In genomic region chr14:37198907-37199306, GRCh38 we compare ENCODE assay signal across 17 cellular contexts. TPM values are rescaled to one million over a fixed set of nuclear protein-coding genes. Genes with fewer than 3 reads are reported as not detected.
DNase-seq lines count a peak whose midpoint lies in the region; ATAC-seq and TF ChIP-seq lines count a peak whose summit lies in the region.
"Had no signal": no experiment of that assay in that cellular context is flagged by ENCODE, and none has a peak within 500 bp of the region (broad histone marks: within the 10 kb centered on the region; RNA-seq: fewer than 3 reads in every experiment).

No MANE protein-coding gene starts in this region.

- H2AFZ ChIP-seq in ACC112 (ENCODE audit: low read length, unreplicated experiment): peak overlapping the region; percentile 94

- H3K36me3 ChIP-seq in ACC112 (ENCODE audit: insufficient read depth, low read length): no peaks in the 10 kb centered on the region
- no peaks in the 10 kb centered on the region for H3K36me3 ChIP-seq in MG63
- no peaks in the 10 kb centered on the region for H3K36me3 ChIP-seq in left lung
- H3K36me3 ChIP-seq: heart right ventricle had no signal

- no peak overlapping the region for H3K27ac Mint-ChIP-seq in neural crest cell (ENCODE audit: unreplicated experiment)
- H3K27ac Mint-ChIP-seq: activated B cell treated with CpG ODN at 0.5 μM for 24 hours; activated naive CD4-positive, alpha-beta T cell treated with anti-CD3 and anti-CD28 coated beads for 36 hours; naive thymus-derived CD4-positive, alpha-beta T cell had no signal

- no peak for DNase-seq in MG63
- no peak for DNase-seq in epithelial cell of esophagus (ENCODE audit: low read depth)
- no peak for DNase-seq in neural crest cell (ENCODE audit: low read depth, low spot score)
- no peak for DNase-seq in cerebellar nuclear complex (lab: John Stamatoyannopoulos, UW)
- DNase-seq in NCI-H1436 treated with DMSO at 0.1 percent for 48 hours (lab: John Stamatoyannopoulos, UW): no peak
- no peak for DNase-seq in left lung
- DNase-seq: activated B cell treated with CpG ODN at 0.5 μM for 24 hours; activated naive CD4-positive, alpha-beta T cell treated with anti-CD3 and anti-CD28 coated beads for 36 hours; effector memory CD4-positive, alpha-beta T cell; heart right ventricle; Karpas-422; naive thymus-derived CD4-positive, alpha-beta T cell; NCI-H1694; NCI-H510A; stimulated activated naive CD4-positive, alpha-beta T cell treated with Interleukin-2 at 50 U/mL for 16 hours had no signal

- H3K27ac ChIP-seq in ACC112 (ENCODE audit: low read depth, low read length) (no peak overlapping the region), left lung (no peak overlapping the region)

- H3K27me3 ChIP-seq in ACC112 (ENCODE audit: insufficient read depth, low read length): no peaks in the 10 kb centered on the region
- no peaks in the 10 kb centered on the region for H3K27me3 ChIP-seq in MG63
- peaks cover 0 to 13% of the 10 kb centered on the region in 2 donors for H3K27me3 ChIP-seq in left lung

- H3K4me1 ChIP-seq in ACC112 (ENCODE audit: control insufficient read depth, insufficient read depth, low read length, unreplicated experiment) (peaks cover 31% of the 10 kb centered on the region), left lung (peaks cover 0 to 9% of the 10 kb centered on the region in 2 donors)

- peak overlapping the region; percentile 86 for H3K4me3 ChIP-seq in ACC112 (ENCODE audit: low read depth, low read length)
- peak overlapping the region; percentile 67 for H3K4me3 ChIP-seq in MG63
- peak overlapping the region; percentile 76 for H3K4me3 ChIP-seq in epithelial cell of esophagus (ENCODE audit: low read length)
- H3K4me3 ChIP-seq in left lung: peak overlapping the region in 1 of 2 donors; percentile 53

- no peaks in the 10 kb centered on the region for H3K27me3 Mint-ChIP-seq in neural crest cell (ENCODE audit: low read depth)

- H3K9me3 ChIP-seq in MG63 (no peaks in the 10 kb centered on the region), left lung (no peaks in the 10 kb centered on the region)
- H3K9me3 ChIP-seq: heart right ventricle had no signal

- no peak for TF ChIP-seq CTCF in epithelial cell of esophagus (IDR thresholded peaks at IDR 0.05; ENCODE audit: insufficient read depth, low read depth, low read length, missing control alignments)
- no peak for TF ChIP-seq CTCF in neural crest cell (conservative IDR thresholded peaks at IDR 0.05)
- TF ChIP-seq CTCF in left lung (IDR thresholded peaks at IDR 0.05): no peak

- ATAC-seq in left lung (no peak), GM21360 (IDR thresholded peaks at IDR 0.05; ENCODE audit: unreplicated experiment) (no peak)
- ATAC-seq: naive thymus-derived CD4-positive, alpha-beta T cell had no signal

- no peaks in the 10 kb centered on the region for H3K9me3 Mint-ChIP-seq in neural crest cell
- H3K9me3 Mint-ChIP-seq: activated naive CD4-positive, alpha-beta T cell treated with anti-CD3 and anti-CD28 coated beads for 36 hours had no signal

- peaks cover 10% of the 10 kb centered on the region for H3K79me2 ChIP-seq in ACC112 (ENCODE audit: control insufficient read depth, insufficient read depth, low read length, unreplicated experiment)

- H3K4me3 Mint-ChIP-seq in neural crest cell: peak overlapping the region; percentile 94

- H3K4me1 Mint-ChIP-seq in neural crest cell: peaks cover 20% of the 10 kb centered on the region

- H3K36me3 Mint-ChIP-seq in neural crest cell (ENCODE audit: low read depth): peaks cover under 1% of the 10 kb centered on the region
- H3K36me3 Mint-ChIP-seq: naive thymus-derived CD4-positive, alpha-beta T cell had no signal

- intact Hi-C loops in left lung (cut with DNase I): no loop called here

RNA-seq across cellular contexts. Expression of gene MIPOL1, which starts 1.2 kb away (rescaled TPM):
- total RNA-seq in MG63 (2014; rRNA removed; shearing (Covaris generic); ENCODE audit: low replicate concordance): 6.0 and 9.2 TPM in 2 replicates
- total RNA-seq in neural crest cell: 16.6 and 17.4 TPM in 2 replicates
- 10 to 100 TPM; 10.4 to 12.5 TPM for total RNA-seq in left lung
- total RNA-seq: activated B cell treated with CpG ODN at 0.5 μM for 24 hours had no signal

RNA-seq across cellular contexts. Expression of gene SLC25A21, which starts 26.5 kb away (rescaled TPM):
- total RNA-seq in MG63 (2014; rRNA removed; shearing (Covaris generic); ENCODE audit: low replicate concordance): 1.8 and 8.7 TPM in 2 replicates
- total RNA-seq in neural crest cell (2.2 and 4.2 TPM in 2 replicates), left lung (1 to 10 TPM in 1 of 2 donors, under 1 TPM in 1; 0.47 to 1.0 TPM)
- total RNA-seq: activated B cell treated with CpG ODN at 0.5 μM for 24 hours; activated naive CD4-positive, alpha-beta T cell treated with anti-CD3 and anti-CD28 coated beads for 36 hours; naive thymus-derived CD4-positive, alpha-beta T cell had no signal
